12 cellular contexts compared by ENCODE assay signal in genomic region chr4:143085224-143085623, GRCh38.
DNase-seq lines count a peak whose midpoint lies in the region; TF ChIP-seq lines count a peak whose summit lies in the region.
"Had no signal": no experiment of that assay in that cellular context is flagged by ENCODE, and none has a peak within 500 bp of the region (broad histone marks: within the 10 kb centered on the region; RNA-seq: fewer than 3 reads in every experiment).

No MANE protein-coding gene starts in this region.

- H3T11ph ChIP-seq in H9 (ENCODE audit: low read length) = no peak overlapping the region

- H4K5ac ChIP-seq in H9 (ENCODE audit: insufficient read length, low read depth, low read length) = no peak overlapping the region

- no peak overlapping the region for H3K4me3 Mint-ChIP-seq in H9
- H3K4me3 Mint-ChIP-seq: naive B cell had no signal

- H3K9me3 ChIP-seq in adipocyte (ENCODE audit: control insufficient read depth, low read length) = no peaks in the 10 kb centered on the region
- H3K9me3 ChIP-seq in hepatocyte (ENCODE audit: low read depth) = no peaks in the 10 kb centered on the region
- H3K9me3 ChIP-seq in H9 (ENCODE audit: control insufficient read depth, low read depth, low read length) = peaks cover 10% of the 10 kb centered on the region

- TF ChIP-seq CTCF in hepatocyte (IDR thresholded peaks at IDR 0.05; ENCODE audit: poor library complexity) (peak; percentile 49), H9 (conservative IDR thresholded peaks at IDR 0.05) (no peak; the same call in 2 of the 3 replicates)

- H3K4me3 ChIP-seq in adipocyte (ENCODE audit: low read length) = no peak overlapping the region
- no peak overlapping the region for H3K4me3 ChIP-seq in hepatocyte

- no peak overlapping the region for H2BK15ac ChIP-seq in H9 (ENCODE audit: low read depth, low read length)

- no peak overlapping the region for H3K18ac ChIP-seq in H9 (ENCODE audit: insufficient read length, low read depth, low read length)

- no peaks in the 10 kb centered on the region for H3K23me2 ChIP-seq in H9 (ENCODE audit: insufficient read length, low read depth, low read length, poor library complexity, severe bottlenecking)

- no peaks in the 10 kb centered on the region for H3K79me2 ChIP-seq in hepatocyte
- no peaks in the 10 kb centered on the region for H3K79me2 ChIP-seq in H9 (ENCODE audit: insufficient read depth, low read length)

- peak; percentile 0 for DNase-seq in DMS 273 (lab: John Stamatoyannopoulos, UW; ENCODE audit: unreplicated experiment)
- DNase-seq in DMS 273 treated with DMSO at 0.1 percent for 48 hours (lab: John Stamatoyannopoulos, UW) = no peak
- DNase-seq in adipocyte (ENCODE audit: low read depth) = peak; percentile 75
- DNase-seq in hepatocyte (ENCODE audit: low spot score) = no peak
- peak; percentile 57 for DNase-seq in superior temporal gyrus (ENCODE audit: extremely low spot score)
- no peak for DNase-seq in activated CD4-positive, alpha-beta T cell treated with anti-CD3 and anti-CD28 coated beads, Interleukin-2, amount 50 U/mL, for 48 hours
- no peak for DNase-seq in H9
- no peak for DNase-seq in NCI-H1092 (lab: John Stamatoyannopoulos, UW)
- DNase-seq: 8988T, naive B cell, NCI-H2081 had no signal

- no peak overlapping the region for H2AK5ac ChIP-seq in H9 (ENCODE audit: insufficient read length, low read length)

- no peak overlapping the region for H3K27ac Mint-ChIP-seq in H9
- H3K27ac Mint-ChIP-seq: naive B cell had no signal

- H2BK20ac ChIP-seq in H9 (ENCODE audit: low read depth, low read length, poor library complexity, severe bottlenecking) = no peak overlapping the region

- no peaks in the 10 kb centered on the region for H3K79me1 ChIP-seq in H9 (ENCODE audit: insufficient read depth, low read depth, low read length, poor library complexity, severe bottlenecking)

- peaks cover 6 to 14% (median 8%) of the 10 kb centered on the region in 3 experiments for H3K36me3 Mint-ChIP-seq in H9 (ENCODE audit: insufficient read depth in 1 of 3, low read depth in 3 of 3)

- no peak overlapping the region for H3K14ac ChIP-seq in H9 (ENCODE audit: insufficient read depth, low read length)

- no peak overlapping the region for H3K4ac ChIP-seq in H9 (ENCODE audit: low read depth, low read length)

- 39% methylated on average over 2 of the region's 2 CpGs for WGBS in hepatocyte (ENCODE audit: low lambda C conversion rate, missing lambda C conversion rate)
- no CpG with 5 or more reads among the region's 2 CpGs for WGBS in H9 (ENCODE audit: extremely low coverage, insufficient read length, low lambda C conversion rate)

- H3K27me3 Mint-ChIP-seq in H9 (ENCODE audit: low read depth) = no peaks in the 10 kb centered on the region

- H2BK12ac ChIP-seq in H9 (ENCODE audit: insufficient read length, low read depth, low read length) = no peak overlapping the region

- no peak overlapping the region for H4K8ac ChIP-seq in H9 (replicated peaks; ENCODE audit: insufficient read length, low read depth, low read length)

- no peak overlapping the region for H2BK5ac ChIP-seq in H9 (ENCODE audit: insufficient read length, low read length)

- H4K20me1 ChIP-seq in hepatocyte (ENCODE audit: insufficient read depth, poor library complexity, severe bottlenecking) (no peaks in the 10 kb centered on the region), H9 (ENCODE audit: control insufficient read depth, insufficient read depth, insufficient read length) (no peaks in the 10 kb centered on the region)

- H3K27ac ChIP-seq in hepatocyte = peak overlapping the region; percentile 5
- no peak overlapping the region for H3K27ac ChIP-seq in H9 (ENCODE audit: insufficient read length, low read depth, low read length)
- H3K27ac ChIP-seq: HL-60 had no signal

- no peak overlapping the region for H3K23ac ChIP-seq in H9 (ENCODE audit: insufficient read length, low read depth, low read length)

- H2BK120ac ChIP-seq in H9 (ENCODE audit: low read depth, low read length, poor library complexity, severe bottlenecking) = no peak overlapping the region

- no peak overlapping the region for H4K91ac ChIP-seq in H9 (ENCODE audit: insufficient read length, low read depth, low read length)

- H2AFZ ChIP-seq in hepatocyte (no peak overlapping the region), H9 (ENCODE audit: low read length) (no peak overlapping the region)

- H3K9me3 Mint-ChIP-seq in H9 = peaks cover 8 to 9% of the 10 kb centered on the region in 2 experiments

- H3K4me1 ChIP-seq in adipocyte (ENCODE audit: control insufficient read depth, insufficient read depth, low read length) = peaks cover 34% of the 10 kb centered on the region
- peaks cover 23% of the 10 kb centered on the region for H3K4me1 ChIP-seq in hepatocyte (ENCODE audit: insufficient read depth)
- H3K4me1 ChIP-seq in H9 (ENCODE audit: insufficient read depth, low read length) = 0 out of 2 replicates have a peak, but pooled peaks cover 2% of the 10 kb centered on the region

- no peaks in the 10 kb centered on the region for H3K9me2 ChIP-seq in hepatocyte (replicated peaks; ENCODE audit: insufficient read depth)

- peaks cover 12 to 16% of the 10 kb centered on the region in 2 experiments; a peak in 3 of 4 replicates for H3K4me1 Mint-ChIP-seq in H9
- H3K4me1 Mint-ChIP-seq: naive B cell had no signal

- H3K4me2 ChIP-seq in hepatocyte (peak overlapping the region; percentile 34), H9 (ENCODE audit: insufficient read depth, insufficient read length, low read length) (no peak overlapping the region)

- H3K27me3 ChIP-seq in adipocyte (replicated peaks; ENCODE audit: control insufficient read depth, insufficient read depth, low read length) = no peaks in the 10 kb centered on the region
- H3K27me3 ChIP-seq in hepatocyte = no peaks in the 10 kb centered on the region
- no peaks in the 10 kb centered on the region for H3K27me3 ChIP-seq in H9 (ENCODE audit: insufficient read depth, low read length)

- peak overlapping the region; percentile 29 for H3K9ac ChIP-seq in adipocyte (ENCODE audit: low read length)
- no peak overlapping the region for H3K9ac ChIP-seq in H9 (ENCODE audit: extremely low read depth, insufficient read length, low read length)

- no peak overlapping the region for H3K56ac ChIP-seq in H9 (ENCODE audit: insufficient read length, low read depth, low read length)

- H3K36me3 ChIP-seq in adipocyte (ENCODE audit: control insufficient read depth, insufficient read depth, low read length, severe bottlenecking) (no peaks in the 10 kb centered on the region), hepatocyte (replicated peaks; ENCODE audit: insufficient read depth, low read depth) (no peaks in the 10 kb centered on the region)

Comparison
In these comparisons a context has a peak if more than half of its experiments do, and no peak if none do; other contexts are left out.
1. DNase-seq: peak in DMS 273 (single experiment), adipocyte (single experiment) and superior temporal gyrus (single experiment); none in DMS 273 treated with DMSO at 0.1 percent for 48 hours (single experiment), hepatocyte (single experiment), activated CD4-positive, alpha-beta T cell treated with anti-CD3 and anti-CD28 coated beads, Interleukin-2, amount 50 U/mL, for 48 hours (0 of 2), H9 (single experiment) and NCI-H1092 (single experiment).